In the genomic region with DNA sequence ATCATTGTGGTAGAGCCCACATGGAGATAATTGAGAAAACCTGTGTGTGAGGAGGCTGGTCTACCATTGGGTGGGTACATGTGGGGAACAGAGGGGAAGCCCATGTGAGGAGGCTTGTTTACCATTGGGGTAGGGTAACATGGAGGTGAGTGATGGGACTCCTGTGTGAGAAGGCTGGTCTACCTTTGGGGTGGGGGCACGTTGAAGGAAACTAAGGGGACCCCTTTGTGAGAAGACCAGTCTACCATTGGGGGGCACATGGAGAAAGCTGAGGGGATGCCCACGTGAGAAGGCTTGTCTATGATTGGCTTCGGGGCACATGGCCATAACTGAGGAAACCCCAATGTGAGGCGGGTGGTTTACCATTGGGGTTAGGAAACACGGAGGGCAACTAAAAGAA, we compare ENCODE assay signal across 28 cellular contexts.
DNase-seq lines count a peak whose midpoint lies in the region; ATAC-seq, FAIRE-seq and TF ChIP-seq lines count a peak whose summit lies in the region.
"Had no signal": no experiment of that assay in that cellular context is flagged by ENCODE, and none has a peak within 500 bp of the region (broad histone marks: within the 10 kb centered on the region; RNA-seq: fewer than 3 reads in every experiment).

No MANE protein-coding gene starts in this region.

- no peak for FAIRE-seq in RCC 7860 (lab: Jason Lieb, UNC)
- FAIRE-seq: islet of Langerhans, K562 had no signal

- H3K9ac ChIP-seq in mesendoderm (ENCODE audit: low read length), result no peak overlapping the region
- H3K9ac ChIP-seq: SK-N-SH had no signal

- no peak overlapping the region for H3K18ac ChIP-seq in mesendoderm (ENCODE audit: low read length)

- 69 to 70% methylated on average over 5 of the region's 5 CpGs for WGBS in testis, 2 donors
- WGBS in mesendoderm (ENCODE audit: extremely low coverage, insufficient coverage, low lambda C conversion rate), result no CpG with 5 or more reads among the region's 5 CpGs

- no peak overlapping the region for H3K56ac ChIP-seq in mesendoderm (ENCODE audit: low read length)

- H3K27me3 Mint-ChIP-seq in activated CD8-positive, alpha-beta memory T cell treated with anti-CD3 and anti-CD28 coated beads, Interleukin-2, amount 10 ng/mL, durations not matched to agents 7 days and 5 days, result no peaks in the 10 kb centered on the region
- H3K27me3 Mint-ChIP-seq: dendritic cell treated with granulocyte-macrophage colony-stimulating factor and Interleukin-4, amounts not matched to agents 40 ng/mL and 50 ng/mL, for 4 days had no signal

- intact Hi-C loops in testis (cut with DNase I; ENCODE audit: low total_unique reads), result no loop called here

- no peaks in the 10 kb centered on the region for H3K79me1 ChIP-seq in mesendoderm (ENCODE audit: low read length)

- peak; percentile 1 for DNase-seq in activated CD4-positive, alpha-beta T cell treated with anti-CD3 and anti-CD28 coated beads for 48 hours
- DNase-seq in activated CD4-positive, alpha-beta T cell treated with anti-CD3 and anti-CD28 coated beads for 4 hours, result no peak
- peak; percentile 36 for DNase-seq in activated CD8-positive, alpha-beta memory T cell treated with anti-CD3 and anti-CD28 coated beads, Interleukin-2, amount 10 ng/mL, durations not matched to agents 7 days and 5 days
- DNase-seq in mesenteric fat pad (ENCODE audit: low spot score) (peak; percentile 28), testis (peak; percentile 3), RCC 7860 (ENCODE audit: low spot score) (no peak), mesendoderm (no peak), NCI-H1694 treated with DMSO at 0.1 percent for 48 hours (lab: John Stamatoyannopoulos, UW) (no peak)
- DNase-seq: activated CD4-positive, CD25-positive, alpha-beta regulatory T cell; C1 segment of cervical spinal cord; caudate nucleus; foreskin fibroblast; left ventricle myocardium inferior; NCI-H1092 treated with DMSO at 0.1 percent for 48 hours; NCI-H187 treated with DMSO at 0.1 percent for 48 hours; NCI-H524 treated with DMSO at 0.1 percent for 48 hours; OCI-M1; psoas muscle; SK-N-SH had no signal

- H3K4me2 ChIP-seq in mesendoderm (ENCODE audit: low read length), result no peak overlapping the region
- H3K4me2 ChIP-seq: SK-N-SH had no signal

- no peak overlapping the region for H3K27ac Mint-ChIP-seq in activated CD8-positive, alpha-beta memory T cell treated with anti-CD3 and anti-CD28 coated beads, Interleukin-2, amount 10 ng/mL, durations not matched to agents 7 days and 5 days
- H3K27ac Mint-ChIP-seq: activated T-cell treated with anti-CD3 and anti-CD28 coated beads, Interleukin-2, amount 50 U/mL, for 24 hours; dendritic cell treated with granulocyte-macrophage colony-stimulating factor and Interleukin-4, amounts not matched to agents 40 ng/mL and 50 ng/mL, for 4 days; stimulated activated memory B cell treated with anti-CD40 and anti-IgM and Interleukin-4, amounts not matched to agents 10 μg/mL and 1 μg/mL and 100 μg/mL, for 72 hours had no signal

- no peak for TF ChIP-seq CTCF in testis (IDR thresholded peaks at IDR 0.05)

- no peaks in the 10 kb centered on the region for H3K79me2 ChIP-seq in mesendoderm (ENCODE audit: control insufficient read depth, insufficient read depth, low read length)

- H3K36me3 Mint-ChIP-seq in activated CD8-positive, alpha-beta memory T cell treated with anti-CD3 and anti-CD28 coated beads, Interleukin-2, amount 10 ng/mL, durations not matched to agents 7 days and 5 days, result no peaks in the 10 kb centered on the region
- H3K36me3 Mint-ChIP-seq: stimulated activated memory B cell treated with anti-CD40 and anti-IgM and Interleukin-4, amounts not matched to agents 10 μg/mL and 1 μg/mL and 100 μg/mL, for 72 hours had no signal

- H3K9me3 ChIP-seq in testis, result no peaks in the 10 kb centered on the region
- H3K9me3 ChIP-seq: neutrophil, psoas muscle, SK-N-SH had no signal

- no peaks in the 10 kb centered on the region for H3K4me1 Mint-ChIP-seq in activated CD8-positive, alpha-beta memory T cell treated with anti-CD3 and anti-CD28 coated beads, Interleukin-2, amount 10 ng/mL, durations not matched to agents 7 days and 5 days
- H3K4me1 Mint-ChIP-seq: stimulated activated memory B cell treated with anti-CD40 and anti-IgM and Interleukin-4, amounts not matched to agents 10 μg/mL and 1 μg/mL and 100 μg/mL, for 72 hours had no signal

- H3K4ac ChIP-seq in mesendoderm (ENCODE audit: low read depth, low read length), result no peak overlapping the region

- no peak for TF ChIP-seq POLR2A in testis (IDR thresholded peaks at IDR 0.05)

- H3K27me3 ChIP-seq in testis (no peaks in the 10 kb centered on the region), mesendoderm (ENCODE audit: insufficient read depth, low read length, poor library complexity) (no peaks in the 10 kb centered on the region)
- H3K27me3 ChIP-seq: neutrophil, upper lobe of left lung had no signal

- no peak overlapping the region for H2BK15ac ChIP-seq in mesendoderm (replicated peaks; ENCODE audit: low read depth)

- no peak overlapping the region for H3K4me3 ChIP-seq in testis
- no peak overlapping the region for H3K4me3 ChIP-seq in mesendoderm (ENCODE audit: low read length)
- H3K4me3 ChIP-seq: esophagus muscularis mucosa, K562, left ventricle myocardium inferior, psoas muscle, upper lobe of left lung had no signal

- no peak overlapping the region for H3K4me3 Mint-ChIP-seq in activated CD8-positive, alpha-beta memory T cell treated with anti-CD3 and anti-CD28 coated beads, Interleukin-2, amount 10 ng/mL, durations not matched to agents 7 days and 5 days
- H3K4me3 Mint-ChIP-seq: activated T-cell treated with anti-CD3 and anti-CD28 coated beads, Interleukin-2, amount 50 U/mL, for 24 hours; dendritic cell treated with granulocyte-macrophage colony-stimulating factor and Interleukin-4, amounts not matched to agents 40 ng/mL and 50 ng/mL, for 4 days; stimulated activated memory B cell treated with anti-CD40 and anti-IgM and Interleukin-4, amounts not matched to agents 10 μg/mL and 1 μg/mL and 100 μg/mL, for 72 hours had no signal

- H3K36me3 ChIP-seq in testis (ENCODE audit: low read depth, missing control alignments) (no peaks in the 10 kb centered on the region), mesendoderm (ENCODE audit: control insufficient read depth, insufficient read depth, low read length) (no peaks in the 10 kb centered on the region)
- H3K36me3 ChIP-seq: esophagus muscularis mucosa, left ventricle myocardium inferior, neutrophil, upper lobe of left lung had no signal

- H3K9me3 Mint-ChIP-seq in activated CD8-positive, alpha-beta memory T cell treated with anti-CD3 and anti-CD28 coated beads, Interleukin-2, amount 10 ng/mL, durations not matched to agents 7 days and 5 days (ENCODE audit: low read depth), result peaks cover 11% of the 10 kb centered on the region

- no peak for ATAC-seq in activated CD8-positive, alpha-beta memory T cell treated with anti-CD3 and anti-CD28 coated beads, Interleukin-2, amount 10 ng/mL, durations not matched to agents 7 days and 5 days
- ATAC-seq: K562; psoas muscle; stimulated activated memory B cell treated with anti-CD40 and anti-IgM and Interleukin-4, amounts not matched to agents 10 μg/mL and 1 μg/mL and 100 μg/mL, for 72 hours had no signal

- H3K4me1 ChIP-seq in testis (no peaks in the 10 kb centered on the region), mesendoderm (ENCODE audit: control insufficient read depth, low read depth, low read length) (no peaks in the 10 kb centered on the region)
- H3K4me1 ChIP-seq: esophagus muscularis mucosa, left ventricle myocardium inferior, psoas muscle, upper lobe of left lung had no signal

- no peak overlapping the region for H4K8ac ChIP-seq in mesendoderm (ENCODE audit: low read depth, low read length)

- H2BK5ac ChIP-seq in mesendoderm (ENCODE audit: low read length), result no peak overlapping the region

- H3K23ac ChIP-seq in mesendoderm (ENCODE audit: low read length), result no peak overlapping the region

- H3K27ac ChIP-seq in testis (no peak overlapping the region), mesendoderm (ENCODE audit: low read depth, low read length) (no peak overlapping the region)
- H3K27ac ChIP-seq: 22Rv1, esophagus muscularis mucosa, left ventricle myocardium inferior, neutrophil, psoas muscle, upper lobe of left lung had no signal

- H2AK5ac ChIP-seq in mesendoderm (ENCODE audit: low read length), result no peak overlapping the region

- H2BK120ac ChIP-seq in mesendoderm (ENCODE audit: low read depth, low read length), result no peak overlapping the region

- no peak overlapping the region for H4K5ac ChIP-seq in mesendoderm (ENCODE audit: low read length)

- CTCF ChIA-PET in activated CD8-positive, alpha-beta memory T cell treated with anti-CD3 and anti-CD28 coated beads, Interleukin-2, amount 10 ng/mL, durations not matched to agents 7 days and 5 days (lab: Charles Lee), result no interaction called here

Comparison
In these comparisons a context has a peak if more than half of its experiments do, and no peak if none do; other contexts are left out.
1. DNase-seq: peak in activated CD4-positive, alpha-beta T cell treated with anti-CD3 and anti-CD28 coated beads for 48 hours (single experiment), activated CD8-positive, alpha-beta memory T cell treated with anti-CD3 and anti-CD28 coated beads, Interleukin-2, amount 10 ng/mL, durations not matched to agents 7 days and 5 days (single experiment), mesenteric fat pad (single experiment) and testis (single experiment); none in activated CD4-positive, alpha-beta T cell treated with anti-CD3 and anti-CD28 coated beads for 4 hours (0 of 2), RCC 7860 (single experiment), mesendoderm (single experiment) and NCI-H1694 treated with DMSO at 0.1 percent for 48 hours (single experiment).